8 cellular contexts compared by ENCODE assay signal in genomic region chr15:48177383-48177874, GRCh38. TPM values are rescaled to one million over a fixed set of nuclear protein-coding genes. Genes with fewer than 3 reads are reported as not detected.
A peak's percentile ranks its signal among the peaks of the same experiment; 100 is the strongest.
DNase-seq lines count a peak whose midpoint lies in the region; ATAC-seq and TF ChIP-seq lines count a peak whose summit lies in the region.

No MANE protein-coding gene starts in this region.

- H3K4me3 ChIP-seq in AG04449 (ENCODE audit: low read depth, low read length), result peak overlapping the region; percentile 61
- peak overlapping the region; percentile 78 for H3K4me3 ChIP-seq in osteoblast (ENCODE audit: insufficient read depth, low read length)

- no peaks in the 10 kb centered on the region for H3K9me3 ChIP-seq in osteoblast (ENCODE audit: low read depth, low read length)

- H3K27ac ChIP-seq in osteoblast (ENCODE audit: low read depth, low read length), result peak overlapping the region; percentile 38

- peak overlapping the region; percentile 90 for H3K4me3 Mint-ChIP-seq in activated T-helper 1 cell treated with anti-CD3 and anti-CD28 coated beads, Interleukin-12 subunit alpha, Interleukin-12 subunit beta, Interleukin-2, Interleukin-4 antibody, amounts not matched to agents 30 ng/mL and 10 ng/mL and 1 ng/mL, durations not matched to agents 14 hours and 24 hours and 36 hours

- no peaks in the 10 kb centered on the region for H3K27me3 ChIP-seq in osteoblast (ENCODE audit: insufficient read depth, low read length)

- H4K20me1 ChIP-seq in osteoblast (ENCODE audit: insufficient read depth, low read length), result no peaks in the 10 kb centered on the region

- no peak for TF ChIP-seq CTCF in AG04449 (IDR thresholded peaks at IDR 0.05; ENCODE audit: insufficient read depth, low read length, missing control alignments)
- TF ChIP-seq CTCF in GM13976 (IDR thresholded peaks at IDR 0.05; ENCODE audit: borderline replicate concordance, control extremely low read depth, extremely low read depth, insufficient read depth, missing control alignments), result no peak
- no peak for TF ChIP-seq CTCF in osteoblast (IDR thresholded peaks at IDR 0.05; ENCODE audit: extremely low read depth, low read depth, low read length)

- no peaks in the 10 kb centered on the region for H3K4me1 ChIP-seq in osteoblast (ENCODE audit: insufficient read depth, low read length)

- CTCF ChIA-PET in AG04449 (lab: Yijun Ruan, JAX), result interaction anchor here (1.3 kb wide), 1 partner anchor 21 kb away, joined by 4 read pairs; no protein-coding TSS in a partner anchor

- peak overlapping the region; percentile 75 for H2AFZ ChIP-seq in osteoblast (ENCODE audit: low read length)

- DNase-seq in AG04449 (ENCODE audit: low read depth, low spot score) (no peak), GM13976 (ENCODE audit: low spot score) (peak; percentile 59), NCI-H1436 treated with DMSO at 0.1 percent for 48 hours (lab: John Stamatoyannopoulos, UW) (peak; percentile 20), germinal center (ENCODE audit: low spot score) (peak; percentile 15), osteoblast (ENCODE audit: insufficient read length, low spot score, missing footprints) (peak; percentile 70), 8988T (no peak)
- no peak for DNase-seq in activated T-helper 1 cell treated with anti-CD3 and anti-CD28 coated beads, Interleukin-12 subunit alpha, Interleukin-12 subunit beta, Interleukin-2, Interleukin-4 antibody, amounts not matched to agents 30 ng/mL and 10 ng/mL and 1 ng/mL, durations not matched to agents 14 hours and 24 hours and 36 hours (ENCODE audit: low spot score)

- H3K4me2 ChIP-seq in osteoblast (ENCODE audit: insufficient read depth, low read length), result peak overlapping the region; percentile 71

- intact Hi-C loops in activated T-helper 1 cell treated with anti-CD3 and anti-CD28 coated beads, Interleukin-12 subunit alpha, Interleukin-12 subunit beta, Interleukin-2, Interleukin-4 antibody, amounts not matched to agents 30 ng/mL and 10 ng/mL and 1 ng/mL, durations not matched to agents 14 hours and 24 hours and 36 hours (cut with micrococcal nuclease), result no loop called here

- no peaks in the 10 kb centered on the region for H3K36me3 ChIP-seq in osteoblast (ENCODE audit: insufficient read depth, low read length)

- peak overlapping the region; percentile 90 for H3K27ac Mint-ChIP-seq in activated T-helper 1 cell treated with anti-CD3 and anti-CD28 coated beads, Interleukin-12 subunit alpha, Interleukin-12 subunit beta, Interleukin-2, Interleukin-4 antibody, amounts not matched to agents 30 ng/mL and 10 ng/mL and 1 ng/mL, durations not matched to agents 14 hours and 24 hours and 36 hours

- H3K79me2 ChIP-seq in osteoblast (ENCODE audit: insufficient read depth, low read length), result peaks cover 36% of the 10 kb centered on the region

- H3K4me1 Mint-ChIP-seq in activated T-helper 1 cell treated with anti-CD3 and anti-CD28 coated beads, Interleukin-12 subunit alpha, Interleukin-12 subunit beta, Interleukin-2, Interleukin-4 antibody, amounts not matched to agents 30 ng/mL and 10 ng/mL and 1 ng/mL, durations not matched to agents 14 hours and 24 hours and 36 hours (ENCODE audit: low read depth), result peaks cover 19% of the 10 kb centered on the region

- peaks cover 21% of the 10 kb centered on the region for H3K27me3 Mint-ChIP-seq in activated T-helper 1 cell treated with anti-CD3 and anti-CD28 coated beads, Interleukin-12 subunit alpha, Interleukin-12 subunit beta, Interleukin-2, Interleukin-4 antibody, amounts not matched to agents 30 ng/mL and 10 ng/mL and 1 ng/mL, durations not matched to agents 14 hours and 24 hours and 36 hours (ENCODE audit: insufficient read depth)

- H3K9me3 Mint-ChIP-seq in activated T-helper 1 cell treated with anti-CD3 and anti-CD28 coated beads, Interleukin-12 subunit alpha, Interleukin-12 subunit beta, Interleukin-2, Interleukin-4 antibody, amounts not matched to agents 30 ng/mL and 10 ng/mL and 1 ng/mL, durations not matched to agents 14 hours and 24 hours and 36 hours, result peaks cover 9% of the 10 kb centered on the region

- H3K36me3 Mint-ChIP-seq in activated T-helper 1 cell treated with anti-CD3 and anti-CD28 coated beads, Interleukin-12 subunit alpha, Interleukin-12 subunit beta, Interleukin-2, Interleukin-4 antibody, amounts not matched to agents 30 ng/mL and 10 ng/mL and 1 ng/mL, durations not matched to agents 14 hours and 24 hours and 36 hours (ENCODE audit: low read depth), result peaks cover 5% of the 10 kb centered on the region

- POLR2A ChIA-PET in AG04449 (lab: Yijun Ruan, JAX), result no interaction called here

- in situ Hi-C loops in GM13976 (cut with MboI; ENCODE audit: low sequenced_read_pairs, unreplicated experiment), result no loop called here

- peak; percentile 65 for ATAC-seq in HG02798 (IDR thresholded peaks at IDR 0.05; ENCODE audit: poor library complexity, unreplicated experiment)

RNA-seq across cellular contexts. Expression of gene MYEF2, which starts 0.7 kb away (rescaled TPM):
- 20.3 and 21.1 TPM in 2 replicates for total RNA-seq in activated T-helper 1 cell treated with anti-CD3 and anti-CD28 coated beads, Interleukin-12 subunit alpha, Interleukin-12 subunit beta, Interleukin-2, Interleukin-4 antibody, amounts not matched to agents 30 ng/mL and 10 ng/mL and 1 ng/mL, durations not matched to agents 14 hours and 24 hours and 36 hours
- total RNA-seq in osteoblast, result 0.88 and 1.1 TPM in 2 replicates

RNA-seq across cellular contexts. Expression of gene CTXN2, which starts 14.0 kb away (rescaled TPM):
- not detected in 2 replicates for total RNA-seq in activated T-helper 1 cell treated with anti-CD3 and anti-CD28 coated beads, Interleukin-12 subunit alpha, Interleukin-12 subunit beta, Interleukin-2, Interleukin-4 antibody, amounts not matched to agents 30 ng/mL and 10 ng/mL and 1 ng/mL, durations not matched to agents 14 hours and 24 hours and 36 hours
- not detected in 2 replicates for total RNA-seq in osteoblast

RNA-seq across cellular contexts. Expression of gene SLC12A1, which starts 28.7 kb away (rescaled TPM):
- total RNA-seq in activated T-helper 1 cell treated with anti-CD3 and anti-CD28 coated beads, Interleukin-12 subunit alpha, Interleukin-12 subunit beta, Interleukin-2, Interleukin-4 antibody, amounts not matched to agents 30 ng/mL and 10 ng/mL and 1 ng/mL, durations not matched to agents 14 hours and 24 hours and 36 hours, result not detected in 2 replicates
- total RNA-seq in osteoblast, result not detected in 2 replicates

RNA-seq across cellular contexts. Expression of gene SLC24A5, which starts 56.6 kb away (rescaled TPM):
- total RNA-seq in activated T-helper 1 cell treated with anti-CD3 and anti-CD28 coated beads, Interleukin-12 subunit alpha, Interleukin-12 subunit beta, Interleukin-2, Interleukin-4 antibody, amounts not matched to agents 30 ng/mL and 10 ng/mL and 1 ng/mL, durations not matched to agents 14 hours and 24 hours and 36 hours, result not detected in 2 replicates
- not detected in 2 replicates for total RNA-seq in osteoblast

Comparison
In these comparisons a context has a peak if more than half of its experiments do, and no peak if none do; other contexts are left out.
1. DNase-seq: peak in GM13976 (single experiment), NCI-H1436 treated with DMSO at 0.1 percent for 48 hours (single experiment), germinal center (single experiment) and osteoblast (single experiment); none in AG04449 (single experiment), activated T-helper 1 cell treated with anti-CD3 and anti-CD28 coated beads, Interleukin-12 subunit alpha, Interleukin-12 subunit beta, Interleukin-2, Interleukin-4 antibody, amounts not matched to agents 30 ng/mL and 10 ng/mL and 1 ng/mL, durations not matched to agents 14 hours and 24 hours and 36 hours (single experiment) and 8988T (single experiment).
2. RNA of gene MYEF2, which starts 0.7 kb away (total RNA-seq): 20.3 to 21.1 TPM in activated T-helper 1 cell treated with anti-CD3 and anti-CD28 coated beads, Interleukin-12 subunit alpha, Interleukin-12 subunit beta, Interleukin-2, Interleukin-4 antibody, amounts not matched to agents 30 ng/mL and 10 ng/mL and 1 ng/mL, durations not matched to agents 14 hours and 24 hours and 36 hours; 0.88 to 1.1 TPM in osteoblast; every median in the first group is over 10 times any median in the second.